Comparison of ENCODE assay signal across 21 cellular contexts in genomic region chr7:64758151-64758550, GRCh38.
"Had no signal": no experiment of that assay in that cellular context is flagged by ENCODE, and none has a peak within 500 bp of the region (broad histone marks: within the 10 kb centered on the region; RNA-seq: fewer than 3 reads in every experiment).

No MANE protein-coding gene starts in this region.

- H3K4me3 ChIP-seq: esophagus squamous epithelium, gastroesophageal sphincter, hepatocyte, lung, mucosa of descending colon, psoas muscle, sigmoid colon, skin epidermis, stomach, thoracic aorta, transverse colon had no signal

- DNase-seq: effector memory CD8-positive, alpha-beta T cell; esophagus squamous epithelium; foreskin fibroblast; kidney; left cardiac atrium; left ventricle myocardium superior; mesenchymal stem cell; mucosa of descending colon; naive thymus-derived CD8-positive, alpha-beta T cell; psoas muscle; sigmoid colon; stimulated activated naive CD4-positive, alpha-beta T cell; stomach; substantia nigra; transverse colon had no signal

- H3K27me3 ChIP-seq: esophagus squamous epithelium, gastroesophageal sphincter, hepatocyte, neutrophil, sigmoid colon, stomach, transverse colon had no signal

- H3K27ac ChIP-seq: esophagus squamous epithelium, gastroesophageal sphincter, hepatocyte, neutrophil, psoas muscle, sigmoid colon, stomach, thoracic aorta, transverse colon had no signal

- H3K36me3 ChIP-seq: esophagus squamous epithelium, gastroesophageal sphincter, neutrophil, sigmoid colon, stomach, thoracic aorta, transverse colon had no signal

- FAIRE-seq: kidney had no signal
